Comparison of ENCODE assay signal across 30 cellular contexts in genomic region chr5:57191986-57192385, GRCh38. TPM values are rescaled to one million over a fixed set of nuclear protein-coding genes. Genes with fewer than 3 reads are reported as not detected.
A peak's percentile ranks its signal among the peaks of the same experiment; 100 is the strongest.
DNase-seq lines count a peak whose midpoint lies in the region; ATAC-seq and TF ChIP-seq lines count a peak whose summit lies in the region.
"Had no signal": no experiment of that assay in that cellular context is flagged by ENCODE, and none has a peak within 500 bp of the region (broad histone marks: within the 10 kb centered on the region; RNA-seq: fewer than 3 reads in every experiment).

No MANE protein-coding gene starts in this region.

- no peak for DNase-seq in activated T-cell treated with anti-CD3 and anti-CD28 coated beads, Interleukin-2, amount 50 U/mL, for 72 hours
- no peak for DNase-seq in activated T-cell treated with anti-CD3 and anti-CD28 coated beads, Interleukin-2, amount 50 U/mL, for 1 hour
- DNase-seq in T-cell (no peak), left lung (no peak), upper lobe of right lung (no peak), GM20000 (ENCODE audit: low spot score) (no peak), NCI-H128 (lab: John Stamatoyannopoulos, UW; ENCODE audit: unreplicated experiment) (no peak)
- DNase-seq in NK-92 treated with Interleukin-12 subunit alpha and Interleukin-12 subunit beta, amount 100 ng/mL, for 24 hours (lab: John Stamatoyannopoulos, UW) = no peak
- DNase-seq: activated CD4-positive, alpha-beta memory T cell treated with anti-CD3 and anti-CD28 coated beads for 36 hours; activated CD8-positive, alpha-beta memory T cell treated with anti-CD3 and anti-CD28 coated beads, Interleukin-2, amount 50 U/mL, for 48 hours; activated effector memory CD4-positive, alpha-beta T cell treated with anti-CD3 and anti-CD28 coated beads, Interleukin-2, amount 50 U/mL, for 16 hours; cerebellar nuclear complex; DMS153; dorsolateral prefrontal cortex; foreskin melanocyte; H9; heart right ventricle; mucosa of descending colon; NCI-H1092 treated with DMSO at 0.1 percent for 48 hours; NCI-H187; NCI-H2171 treated with DMSO at 0.1 percent for 48 hours; NCI-H510A treated with DMSO at 0.1 percent for 48 hours; ovary; retina; T-helper 1 cell had no signal

- peak overlapping the region; percentile 35 for H3K27ac Mint-ChIP-seq in activated T-cell treated with anti-CD3 and anti-CD28 coated beads, Interleukin-2, amount 50 U/mL, for 72 hours
- peak overlapping the region; percentile 4 to 52 for H3K27ac Mint-ChIP-seq in T-cell
- H3K27ac Mint-ChIP-seq: stimulated activated effector memory CD8-positive, alpha-beta T cell treated with anti-CD3 and anti-CD28 coated beads, Interleukin-12 subunit alpha, Interleukin-12 subunit beta, amount 100 ng/mL, for 72 hours had no signal

- H3K36me3 ChIP-seq in left lung (peaks cover 0 to 34% of the 10 kb centered on the region in 2 donors), upper lobe of right lung (peaks cover 23% of the 10 kb centered on the region)
- H3K36me3 ChIP-seq: ovary had no signal

- peaks cover 2 to 23% of the 10 kb centered on the region in 2 donors for H3K36me3 Mint-ChIP-seq in activated T-cell treated with anti-CD3 and anti-CD28 coated beads, Interleukin-2, amount 50 U/mL, for 72 hours (ENCODE audit: insufficient read depth in 2 of 2)
- peaks cover 40% of the 10 kb centered on the region for H3K36me3 Mint-ChIP-seq in T-cell

- H3K4me1 ChIP-seq in left lung = peaks cover 0 to 62% of the 10 kb centered on the region in 2 donors
- peaks cover 36% of the 10 kb centered on the region for H3K4me1 ChIP-seq in upper lobe of right lung
- H3K4me1 ChIP-seq: A549 had no signal

- H3K4me1 Mint-ChIP-seq in activated T-cell treated with anti-CD3 and anti-CD28 coated beads, Interleukin-2, amount 50 U/mL, for 72 hours (ENCODE audit: low read depth) = peaks cover 89% of the 10 kb centered on the region
- H3K4me1 Mint-ChIP-seq in T-cell = peaks cover 81 to 85% (median 84%) of the 10 kb centered on the region in 3 donors

- TF ChIP-seq CTCF in left lung (IDR thresholded peaks at IDR 0.05) (no peak), upper lobe of right lung (IDR thresholded peaks at IDR 0.05) (no peak), GM20000 (IDR thresholded peaks at IDR 0.05; ENCODE audit: extremely low read depth, missing control alignments) (no peak)

- H3K27ac ChIP-seq in left lung = no peak overlapping the region
- no peak overlapping the region for H3K27ac ChIP-seq in upper lobe of right lung
- H3K27ac ChIP-seq: A549, dorsolateral prefrontal cortex, heart right ventricle, ovary had no signal

- CTCF ChIA-PET in T-cell (lab: Charles Lee) = interaction anchor here (0.7 to 2.1 kb wide), 4 partner anchors 8 to 28 kb away, joined by 3 to 6 read pairs (median 4); no protein-coding TSS in a partner anchor

- no peaks in the 10 kb centered on the region for H3K27me3 Mint-ChIP-seq in activated T-cell treated with anti-CD3 and anti-CD28 coated beads, Interleukin-2, amount 50 U/mL, for 72 hours (ENCODE audit: low read depth)
- no peaks in the 10 kb centered on the region for H3K27me3 Mint-ChIP-seq in T-cell
- H3K27me3 Mint-ChIP-seq: activated CD4-positive, alpha-beta memory T cell treated with anti-CD3 and anti-CD28 coated beads for 36 hours had no signal

- H3K4me3 ChIP-seq in left lung (no peak overlapping the region), upper lobe of right lung (no peak overlapping the region)
- H3K4me3 ChIP-seq: A549, dorsolateral prefrontal cortex, heart right ventricle, K562, lung, mucosa of descending colon, ovary had no signal

- POLR2A ChIA-PET in T-cell (lab: Charles Lee) = interaction anchor here (0.5 to 0.7 kb wide), 4 partner anchors 9 to 250 kb away, joined by 3 to 5 read pairs (median 4); no protein-coding TSS in a partner anchor

- H3K27me3 ChIP-seq in left lung (no peaks in the 10 kb centered on the region), upper lobe of right lung (no peaks in the 10 kb centered on the region)
- H3K27me3 ChIP-seq: dorsolateral prefrontal cortex, heart right ventricle, ovary had no signal

- intact Hi-C loops in left lung (cut with DNase I) = no loop called here
- intact Hi-C loops in upper lobe of right lung (cut with DNase I) = no loop called here

- no peaks in the 10 kb centered on the region for H3K9me3 ChIP-seq in left lung
- no peaks in the 10 kb centered on the region for H3K9me3 ChIP-seq in upper lobe of right lung
- H3K9me3 ChIP-seq: A549, heart right ventricle, mucosa of descending colon, ovary had no signal

- no peak for ATAC-seq in activated T-cell treated with anti-CD3 and anti-CD28 coated beads, Interleukin-2, amount 50 U/mL, for 72 hours (replicated peaks in 1 of 2)
- ATAC-seq in T-cell (replicated peaks in 1 of 4) (no peak), left lung (peak; percentile 78), upper lobe of right lung (peak; percentile 68)
- ATAC-seq: A549; activated CD4-positive, CD25-positive, alpha-beta regulatory T cell treated with anti-CD3 and anti-CD28 coated beads, Interleukin-2, amount 50 U/mL, for 24 hours; heart right ventricle; K562; mucosa of descending colon; stimulated activated effector memory CD8-positive, alpha-beta T cell treated with anti-CD3 and anti-CD28 coated beads, Interleukin-12 subunit alpha, Interleukin-12 subunit beta, amount 100 ng/mL, for 72 hours had no signal

- peak overlapping the region; percentile 32 to 36 for H3K4me3 Mint-ChIP-seq in activated T-cell treated with anti-CD3 and anti-CD28 coated beads, Interleukin-2, amount 50 U/mL, for 72 hours
- peak overlapping the region in 1 of 3 donors; percentile 68 for H3K4me3 Mint-ChIP-seq in T-cell
- H3K4me3 Mint-ChIP-seq: activated CD4-positive, alpha-beta memory T cell treated with anti-CD3 and anti-CD28 coated beads for 36 hours; H9 had no signal

- H3K9me3 Mint-ChIP-seq in activated T-cell treated with anti-CD3 and anti-CD28 coated beads, Interleukin-2, amount 50 U/mL, for 72 hours = no peaks in the 10 kb centered on the region
- H3K9me3 Mint-ChIP-seq in T-cell = peaks cover 0 to 4% (median 3%) of the 10 kb centered on the region in 3 donors
- H3K9me3 Mint-ChIP-seq: activated CD4-positive, alpha-beta memory T cell treated with anti-CD3 and anti-CD28 coated beads for 36 hours; H9; stimulated activated effector memory CD8-positive, alpha-beta T cell treated with anti-CD3 and anti-CD28 coated beads, Interleukin-12 subunit alpha, Interleukin-12 subunit beta, amount 100 ng/mL, for 72 hours had no signal

RNA-seq across cellular contexts. Expression of gene GPBP1, which starts 18.1 kb away (rescaled TPM):
- total RNA-seq in activated T-cell treated with anti-CD3 and anti-CD28 coated beads, Interleukin-2, amount 50 U/mL, for 72 hours = 100 to 1,000 TPM in 1 of 2 donors, 10 to 100 TPM in 1; 95.8 to 104 TPM
- total RNA-seq in T-cell (100 to 1,000 TPM in 4 of 5 donors, 10 to 100 TPM in 1; 97.1 to 125 (median 101) TPM), left lung (10 to 100 TPM; 55.3 to 59.6 TPM), upper lobe of right lung (63.0 TPM)

Comparison
In these comparisons a context has a peak if more than half of its experiments do, and no peak if none do; other contexts are left out.
1. ATAC-seq: peak in left lung (single experiment) and upper lobe of right lung (single experiment); none in activated T-cell treated with anti-CD3 and anti-CD28 coated beads, Interleukin-2, amount 50 U/mL, for 72 hours (0 of 2) and T-cell (0 of 4).